ENCODE assay signal across 15 cellular contexts in the genomic region with DNA sequence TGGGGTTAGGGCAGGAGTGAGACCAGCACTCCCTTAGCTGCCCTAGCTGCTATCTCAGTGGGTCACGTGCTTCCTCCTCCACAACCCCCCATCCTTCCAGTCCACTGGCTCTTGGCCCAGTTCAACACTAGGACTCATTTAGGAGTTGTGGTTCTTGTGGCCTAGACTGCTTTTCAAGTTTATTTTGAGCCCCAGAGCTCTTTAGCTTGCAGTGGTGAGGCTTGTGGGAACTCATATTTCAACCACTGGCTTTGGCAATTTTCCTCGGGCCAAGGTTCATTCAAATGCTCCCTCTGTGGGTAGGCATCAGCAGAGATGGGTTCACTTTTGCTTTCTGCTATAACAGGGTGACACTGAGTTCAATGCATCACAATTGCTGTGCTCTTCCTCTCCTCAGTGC.
DNase-seq lines count a peak whose midpoint lies in the region; ATAC-seq, FAIRE-seq and TF ChIP-seq lines count a peak whose summit lies in the region.
"Had no signal": no experiment of that assay in that cellular context is flagged by ENCODE, and none has a peak within 500 bp of the region (broad histone marks: within the 10 kb centered on the region; RNA-seq: fewer than 3 reads in every experiment).

No MANE protein-coding gene starts in this region.

- H3K9me3 ChIP-seq in HepG2 (ENCODE audit: low read length) = no peaks in the 10 kb centered on the region; the same call in 1 of the 2 replicates
- no peaks in the 10 kb centered on the region for H3K9me3 ChIP-seq in right lobe of liver
- H3K9me3 ChIP-seq in psoas muscle = no peaks in the 10 kb centered on the region

- TF ChIP-seq POLR2A in HepG2 (IDR thresholded peaks at IDR 0.05; ENCODE audit: insufficient read depth in 1 of 2, low read depth in 2 of 2, low read length in 2 of 2) = no peak
- TF ChIP-seq POLR2A in right lobe of liver (IDR thresholded peaks at IDR 0.05) = no peak

- CTCF ChIA-PET in HepG2 (lab: Yijun Ruan, JAX; ENCODE audit: low intra/inter-chr PET ratio, low total read pairs) = no interaction called here

- H3K4me1 ChIP-seq in HepG2 (ENCODE audit: insufficient read depth, low read length) (no peaks in the 10 kb centered on the region), right lobe of liver (no peaks in the 10 kb centered on the region), psoas muscle (no peaks in the 10 kb centered on the region)

- H3K27me3 ChIP-seq in HepG2 (ENCODE audit: control insufficient read depth in 1 of 2, insufficient read depth in 2 of 2, low read length in 2 of 2) = no peaks in the 10 kb centered on the region
- H3K27me3 ChIP-seq in right lobe of liver = no peaks in the 10 kb centered on the region
- no peaks in the 10 kb centered on the region for H3K27me3 ChIP-seq in psoas muscle (ENCODE audit: insufficient read depth in 3 of 3, low read length in 2 of 3)

- TF ChIP-seq EP300 in HepG2 (IDR thresholded peaks at IDR 0.05; ENCODE audit: low read depth in 2 of 2, low read length in 2 of 2) (no peak), HepG2 (CRISPR knock-in tag; IDR thresholded peaks at IDR 0.05; ENCODE audit: borderline replicate concordance) (no peak)

- H3K4me2 ChIP-seq in HepG2 (ENCODE audit: low read depth, low read length) = no peak overlapping the region

- intact Hi-C loops in HepG2 (cut with micrococcal nuclease; ENCODE audit: unreplicated experiment) = no loop called here
- intact Hi-C loops in right lobe of liver (cut with DNase I) = no loop called here
- intact Hi-C loops in Right ventricle myocardium superior (cut with DNase I) = no loop called here
- intact Hi-C loops in psoas muscle (cut with DNase I) = no loop called here

- ATAC-seq in HepG2 (no peak), right lobe of liver (no peak), Right ventricle myocardium superior (ENCODE audit: poor library complexity) (no peak), psoas muscle (no peak)
- ATAC-seq: sciatic nerve had no signal

- TF ChIP-seq RAD21 in HepG2 (CRISPR knock-in tag; IDR thresholded peaks at IDR 0.05) = no peak

- H3K79me2 ChIP-seq in HepG2 (ENCODE audit: insufficient read depth, low read length) = no peaks in the 10 kb centered on the region

- H3K27ac ChIP-seq in HepG2 (ENCODE audit: extremely low read length, insufficient read depth, low read length) (no peak overlapping the region), right lobe of liver (no peak overlapping the region), psoas muscle (no peak overlapping the region), caudate nucleus (ENCODE audit: low read depth, low read length) (no peak overlapping the region)
- H3K27ac ChIP-seq: epithelial cell of prostate, HL-60 had no signal

- DNase-seq in HepG2 (ENCODE audit: low spot score) (no peak), right lobe of liver (no peak), SKM-1 treated with dmso at 0.1 percent for 144 hours (lab: John Stamatoyannopoulos, UW; ENCODE audit: unreplicated experiment) (peak; percentile 64), fibroblast of pulmonary artery (ENCODE audit: low read depth) (peak; percentile 11), Right ventricle myocardium superior (no peak), psoas muscle (no peak), C1 segment of cervical spinal cord (lab: John Stamatoyannopoulos, UW) (no peak), caudate nucleus (lab: John Stamatoyannopoulos, UW) (no peak)
- DNase-seq: NCI-H1092, NCI-H2171 treated with DMSO at 0.1 percent for 48 hours, nephron progenitor cell had no signal

- FAIRE-seq in HepG2 (lab: Jason Lieb, UNC) = no peak
- FAIRE-seq: A204.1 had no signal

- WGBS in HepG2 (ENCODE audit: low lambda C conversion rate) = 0% methylated on average over 2 of the region's 2 CpGs
- 41% methylated on average over 2 of the region's 2 CpGs for WGBS in right lobe of liver (ENCODE audit: insufficient coverage, low coverage, low lambda C conversion rate, missing lambda C conversion rate)
- WGBS in psoas muscle, 3 donors = 68 to 82% (median 74%) methylated on average over 2 of the region's 2 CpGs

- in situ Hi-C loops in HepG2 (cut with HindIII; ENCODE audit: extremely low pct_ligation_motif_present, low pct_unique_long_range_greater_than_20kb) = no loop called here

- BruUV-seq in HepG2 (replicated peaks; lab: Mats Ljungman, UMichigan) = no TSS peak

- TF ChIP-seq CTCF in HepG2 (CRISPR knock-in tag; IDR thresholded peaks at IDR 0.05) (no peak), right lobe of liver (IDR thresholded peaks at IDR 0.05) (no peak), fibroblast of pulmonary artery (IDR thresholded peaks at IDR 0.05; ENCODE audit: low read length, missing control alignments) (no peak), psoas muscle (IDR thresholded peaks at IDR 0.05) (no peak)

- no peaks in the 10 kb centered on the region for H3K36me3 ChIP-seq in HepG2 (replicated peaks in 1 of 2; ENCODE audit: control insufficient read depth in 1 of 2, insufficient read depth in 2 of 2, low read length in 2 of 2)
- no peaks in the 10 kb centered on the region for H3K36me3 ChIP-seq in right lobe of liver
- H3K36me3 ChIP-seq in psoas muscle (ENCODE audit: insufficient read depth in 1 of 2, low read depth in 1 of 2) = no peaks in the 10 kb centered on the region

- POLR2A ChIA-PET in HepG2 (lab: Yijun Ruan, JAX) = no interaction called here

- H3K9ac ChIP-seq in HepG2 (ENCODE audit: insufficient read depth, low read depth, low read length) = no peak overlapping the region

- H2AFZ ChIP-seq in HepG2 (ENCODE audit: low read length) = no peak overlapping the region

- no peaks in the 10 kb centered on the region for H4K20me1 ChIP-seq in HepG2 (ENCODE audit: insufficient read depth, low read length)

- H3K4me3 ChIP-seq in HepG2 (replicated peaks in 1 of 3; ENCODE audit: insufficient read depth in 1 of 3, low read depth in 2 of 3, low read length in 3 of 3) (no peak overlapping the region), right lobe of liver (no peak overlapping the region), fibroblast of pulmonary artery (replicated peaks; ENCODE audit: low read depth, low read length) (no peak overlapping the region), psoas muscle (no peak overlapping the region)

TF ChIP-seq in HepG2, 621 proteins besides CTCF, POLR2A, EP300 and RAD21:
- TF ChIP-seq HMGA1 (CRISPR knock-in tag; conservative IDR thresholded peaks at IDR 0.05) = no peak
- no peak for TF ChIP-seq ZNF232 (CRISPR knock-in tag; IDR thresholded peaks at IDR 0.05; ENCODE audit: borderline replicate concordance)
- TF ChIP-seq, protein P1, sequence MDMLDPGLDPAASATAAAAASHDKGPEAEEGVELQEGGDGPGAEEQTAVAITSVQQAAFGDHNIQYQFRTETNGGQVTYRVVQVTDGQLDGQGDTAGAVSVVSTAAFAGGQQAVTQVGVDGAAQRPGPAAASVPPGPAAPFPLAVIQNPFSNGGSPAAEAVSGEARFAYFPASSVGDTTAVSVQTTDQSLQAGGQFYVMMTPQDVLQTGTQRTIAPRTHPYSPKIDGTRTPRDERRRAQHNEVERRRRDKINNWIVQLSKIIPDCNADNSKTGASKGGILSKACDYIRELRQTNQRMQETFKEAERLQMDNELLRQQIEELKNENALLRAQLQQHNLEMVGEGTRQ (IDR thresholded peaks at IDR 0.05; ENCODE audit: low read depth, low read length) = peak; percentile 3; the same call in 1 of the 2 replicates
- TF ChIP-seq, protein P1 (CRISPR knock-in tag; IDR thresholded peaks at IDR 0.05; ENCODE audit: borderline replicate concordance) = no peak
TF ChIP-seq in HepG2: peak in this region for 1.

Comparison
In these comparisons a context has a peak if more than half of its experiments do, and no peak if none do; other contexts are left out.
1. DNase-seq: peak in SKM-1 treated with dmso at 0.1 percent for 144 hours (single experiment) and fibroblast of pulmonary artery (single experiment); none in HepG2 (single experiment), right lobe of liver (0 of 3), Right ventricle myocardium superior (single experiment), psoas muscle (0 of 2), C1 segment of cervical spinal cord (0 of 14) and caudate nucleus (0 of 61).